ENCODE assay signal across 22 cellular contexts in the genomic region with DNA sequence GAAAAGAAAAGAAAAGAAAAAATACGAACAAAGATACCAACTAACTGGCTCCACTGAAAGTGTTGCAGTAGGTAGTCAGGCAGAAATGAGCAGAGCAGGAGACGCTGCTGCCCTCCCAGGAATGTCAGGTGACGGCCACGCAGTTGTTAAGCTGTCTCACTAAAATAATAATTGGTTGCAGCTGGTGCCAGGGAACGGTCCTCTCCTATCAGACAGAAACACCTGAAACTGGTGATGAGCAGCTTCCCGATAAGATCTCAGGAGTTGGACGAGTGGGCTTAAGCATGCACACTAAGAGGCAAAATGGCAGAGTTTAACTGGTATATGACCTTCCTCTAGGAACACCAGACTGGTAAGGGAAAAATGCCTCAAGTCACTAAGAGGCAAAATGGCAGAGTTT.
DNase-seq lines count a peak whose midpoint lies in the region; ATAC-seq, FAIRE-seq and TF ChIP-seq lines count a peak whose summit lies in the region.
"Had no signal": no experiment of that assay in that cellular context is flagged by ENCODE, and none has a peak within 500 bp of the region (broad histone marks: within the 10 kb centered on the region; RNA-seq: fewer than 3 reads in every experiment).

No MANE protein-coding gene starts in this region.

- H2AFZ ChIP-seq in K562 (ENCODE audit: low read depth, low read length) = peak overlapping the region; percentile 63
- H2AFZ ChIP-seq: GM23338 had no signal

- peak overlapping the region; percentile 16; the same call in 1 of the 2 replicates for H3K4me2 ChIP-seq in K562 (ENCODE audit: insufficient read depth, low read length)
- H3K4me2 ChIP-seq: BLaER1, GM23338 had no signal

- no TSS peak for BruUV-seq in K562 (replicated peaks; lab: Mats Ljungman, UMichigan)

- POLR2A ChIA-PET in K562 (lab: Yijun Ruan, JAX) = no interaction called here

- WGBS in K562 (ENCODE audit: insufficient coverage, low coverage, missing lambda C conversion rate) = 26% methylated on average over 5 of the region's 7 CpGs

- H3K4me1 ChIP-seq in K562 (replicated peaks in 1 of 2; ENCODE audit: control insufficient read depth in 2 of 2, insufficient read depth in 2 of 2, low read length in 2 of 2) = no peaks in the 10 kb centered on the region
- H3K4me1 ChIP-seq: BLaER1, Caco-2 had no signal

- H3K27me3 Mint-ChIP-seq in nephron progenitor cell (ENCODE audit: low read depth, poor library complexity) = no peaks in the 10 kb centered on the region
- H3K27me3 Mint-ChIP-seq in mesothelial cell of epicardium (ENCODE audit: low read depth) = no peaks in the 10 kb centered on the region
- H3K27me3 Mint-ChIP-seq: B cell had no signal

- peak; percentile 67 for DNase-seq in NCI-H748 (lab: John Stamatoyannopoulos, UW; ENCODE audit: unreplicated experiment)
- DNase-seq in K562 (ENCODE audit: extremely low read depth in 1 of 4, low spot score in 3 of 4) = peak in 1 of 4 experiments; percentile 15
- DNase-seq in nephron progenitor cell = no peak
- no peak for DNase-seq in mesothelial cell of epicardium (ENCODE audit: low spot score in 2 of 2, unreplicated experiment in 2 of 2)
- DNase-seq in NOMO-1 (lab: John Stamatoyannopoulos, UW; ENCODE audit: unreplicated experiment in 2 of 2) = no peak
- DNase-seq: Caco-2; CD4-positive, CD25-positive, alpha-beta regulatory T cell; CD8-positive, alpha-beta T cell; DMS153; DND-41; HFFc6 had no signal

- peak overlapping the region; percentile 25 for H3K27ac Mint-ChIP-seq in nephron progenitor cell
- H3K27ac Mint-ChIP-seq in mesothelial cell of epicardium = no peak overlapping the region
- H3K27ac Mint-ChIP-seq: B cell; CD4-positive, CD25-positive, alpha-beta regulatory T cell; CD8-positive, alpha-beta T cell; GM23338; HFFc6 had no signal

- no peaks in the 10 kb centered on the region for H3K79me2 ChIP-seq in K562 (ENCODE audit: control insufficient read depth, insufficient read depth, low read length)

- FAIRE-seq in K562 (lab: Jason Lieb, UNC) = no peak
- FAIRE-seq: A204.1, G401.6, GM12892, H54 had no signal

- TF ChIP-seq POLR2A in K562 (conservative IDR thresholded peaks at IDR 0.05) = no peak

- intact Hi-C loops in K562 (cut with micrococcal nuclease) = no loop called here

- H3K9me3 Mint-ChIP-seq in nephron progenitor cell = no peaks in the 10 kb centered on the region
- H3K9me3 Mint-ChIP-seq in mesothelial cell of epicardium = no peaks in the 10 kb centered on the region
- H3K9me3 Mint-ChIP-seq: CD8-positive, alpha-beta T cell; GM23338; HFFc6 had no signal

- no peaks in the 10 kb centered on the region for H3K9me1 ChIP-seq in K562 (ENCODE audit: control insufficient read depth, insufficient read depth, low read length)

- in situ Hi-C loops in K562 (cut with MboI) = no loop called here

- no peak for TF ChIP-seq EP300 in K562 (IDR thresholded peaks at IDR 0.05; ENCODE audit: low read length)

- no peak for TF ChIP-seq RAD21 in K562 (CRISPR knock-in tag; conservative IDR thresholded peaks at IDR 0.05 in 1 of 2, IDR thresholded peaks at IDR 0.05 in 1 of 2)

- H3K9ac ChIP-seq in K562 (ENCODE audit: insufficient read depth in 1 of 2, low read depth in 2 of 2, low read length in 2 of 2) = no peak overlapping the region
- H3K9ac ChIP-seq: BLaER1 had no signal

- ATAC-seq in K562 = no peak; the same call in 2 of the 3 replicates
- ATAC-seq in GM21786 (IDR thresholded peaks at IDR 0.05; ENCODE audit: unreplicated experiment) = no peak
- ATAC-seq: CD8-positive, alpha-beta T cell; GM23338 had no signal

- no peaks in the 10 kb centered on the region for H3K9me3 ChIP-seq in K562 (replicated peaks; ENCODE audit: control insufficient read depth, insufficient read depth, low read depth, low read length)
- H3K9me3 ChIP-seq: BLaER1, Caco-2, HAP-1 had no signal

- no peak overlapping the region for H3K4me3 ChIP-seq in K562
- H3K4me3 ChIP-seq: BLaER1, GM23338, HAP-1 had no signal

- H3K36me3 Mint-ChIP-seq in nephron progenitor cell (ENCODE audit: low read depth) (no peaks in the 10 kb centered on the region), mesothelial cell of epicardium (no peaks in the 10 kb centered on the region)
- H3K36me3 Mint-ChIP-seq: CD4-positive, CD25-positive, alpha-beta regulatory T cell; CD8-positive, alpha-beta T cell had no signal

- H4K20me1 ChIP-seq in K562 (replicated peaks; ENCODE audit: control insufficient read depth, insufficient read depth, low read length) = no peaks in the 10 kb centered on the region
- H4K20me1 ChIP-seq: BLaER1 had no signal

- H3K36me3 ChIP-seq in K562 (ENCODE audit: control insufficient read depth, insufficient read depth, low read length) = no peaks in the 10 kb centered on the region
- H3K36me3 ChIP-seq: BLaER1, HAP-1 had no signal

- no peak overlapping the region for H3K27ac ChIP-seq in K562 (ENCODE audit: extremely low read depth, low read depth, low read length)
- H3K27ac ChIP-seq: 22Rv1, BLaER1, C4-2B had no signal

- CTCF ChIA-PET in K562 (lab: Yijun Ruan, JAX; ENCODE audit: low intra/inter-chr PET ratio) = interaction anchor here (0.7 kb wide), 1 partner anchor 36 kb away, joined by 3 read pairs; no protein-coding TSS in a partner anchor

- TF ChIP-seq CTCF in K562 (IDR thresholded peaks at IDR 0.05 in 2 of 3, conservative IDR thresholded peaks at IDR 0.05 in 1 of 3; ENCODE audit: insufficient read depth in 2 of 3, low read depth in 1 of 3, low read length in 3 of 3) (no peak), nephron progenitor cell (IDR thresholded peaks at IDR 0.05) (no peak), mesothelial cell of epicardium (IDR thresholded peaks at IDR 0.05; ENCODE audit: unreplicated experiment) (no peak)

- H3K4me1 Mint-ChIP-seq in nephron progenitor cell (peaks cover 5% of the 10 kb centered on the region), mesothelial cell of epicardium (peaks cover 4% of the 10 kb centered on the region)
- H3K4me1 Mint-ChIP-seq: B cell; CD4-positive, CD25-positive, alpha-beta regulatory T cell had no signal

- H3K4me3 Mint-ChIP-seq in nephron progenitor cell = no peak overlapping the region
- H3K4me3 Mint-ChIP-seq in mesothelial cell of epicardium = no peak overlapping the region
- H3K4me3 Mint-ChIP-seq: B cell; CD4-positive, CD25-positive, alpha-beta regulatory T cell; CD8-positive, alpha-beta T cell; GM23338; HFFc6 had no signal

- H3K27me3 ChIP-seq in K562 (ENCODE audit: control insufficient read depth in 2 of 2, insufficient read depth in 2 of 2, low read length in 2 of 2) = no peaks in the 10 kb centered on the region
- H3K27me3 ChIP-seq: BLaER1 had no signal

TF ChIP-seq in K562, 482 proteins besides CTCF, POLR2A, EP300 and RAD21:
- 0 out of 2 replicates have a peak, but pooled peaks have one; percentile 21 for TF ChIP-seq CBFA2T2 (conservative IDR thresholded peaks at IDR 0.05)
- TF ChIP-seq, protein P1, sequence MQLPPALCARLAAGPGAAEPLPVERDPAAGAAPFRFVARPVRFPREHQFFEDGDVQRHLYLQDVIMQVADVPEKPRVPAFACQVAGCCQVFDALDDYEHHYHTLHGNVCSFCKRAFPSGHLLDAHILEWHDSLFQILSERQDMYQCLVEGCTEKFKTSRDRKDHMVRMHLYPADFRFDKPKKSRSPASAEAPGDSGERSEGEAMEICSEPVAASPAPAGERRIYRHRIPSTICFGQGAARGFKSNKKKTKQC (CRISPR knock-in tag; IDR thresholded peaks at IDR 0.05) = no peak
- TF ChIP-seq TEAD4 (IDR thresholded peaks at IDR 0.05; ENCODE audit: low read length) = peak; percentile 50; the same call in 1 of the 2 replicates
- TF ChIP-seq TEAD4 (CRISPR knock-in tag; IDR thresholded peaks at IDR 0.05; ENCODE audit: borderline replicate concordance) = no peak
- no peak for TF ChIP-seq NR2F6 (CRISPR knock-in tag; IDR thresholded peaks at IDR 0.05)
- peak; percentile 45; the same call in 1 of the 2 replicates for TF ChIP-seq TCF3 (CRISPR knock-in tag; IDR thresholded peaks at IDR 0.05)
- TF ChIP-seq TAL1 (IDR thresholded peaks at IDR 0.05) = peak; percentile 13; the same call in 1 of the 2 replicates
- TF ChIP-seq CBFA2T3 (IDR thresholded peaks at IDR 0.05) = peak; percentile 53
- TF ChIP-seq ARID1B (IDR thresholded peaks at IDR 0.05) = peak; percentile 30; the same call in 1 of the 2 replicates
